In the genomic region with DNA sequence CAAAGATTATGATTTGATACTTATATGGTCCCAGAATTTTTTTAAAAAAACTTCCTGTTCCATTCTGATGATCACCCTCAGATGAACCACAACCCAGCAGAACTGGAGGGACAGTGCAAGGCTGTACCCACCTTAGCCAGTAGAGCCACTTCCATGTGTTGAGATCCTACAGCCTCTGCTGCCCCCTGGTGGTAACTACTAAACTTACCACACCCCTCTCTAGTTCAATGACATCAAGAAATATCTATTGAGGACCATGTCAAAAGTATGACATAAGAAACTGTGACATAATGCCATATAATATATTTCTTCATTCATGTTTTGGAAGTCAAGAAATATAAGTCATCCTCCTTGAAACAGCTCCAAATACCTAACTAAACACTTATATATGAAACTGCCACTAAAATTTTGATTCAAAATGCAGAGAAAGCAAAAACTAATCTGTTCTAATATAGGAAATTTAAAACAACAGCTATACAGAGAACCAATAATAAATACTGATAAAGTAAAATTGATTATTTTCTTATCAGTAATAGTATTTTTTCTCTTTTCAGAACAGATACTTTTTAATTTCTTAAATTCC, we compare ENCODE assay signal across 8 cellular contexts.
DNase-seq lines count a peak whose midpoint lies in the region; ATAC-seq and TF ChIP-seq lines count a peak whose summit lies in the region.

No MANE protein-coding gene starts in this region.

- H3K4me3 Mint-ChIP-seq in type B pancreatic cell, result no peak overlapping the region

- no peak overlapping the region for H3K27ac Mint-ChIP-seq in type B pancreatic cell

- intact Hi-C loops in ovary (cut with DNase I), result loop anchor here in 3 of 4 donors (5.0 to 10.0 kb wide), 4 partner anchors 411 to 779 kb away; a partner anchor contains a TSS

- no peak overlapping the region for H3K4me3 ChIP-seq in gastroesophageal sphincter
- no peak overlapping the region for H3K4me3 ChIP-seq in ovary

- peaks cover 18% of the 10 kb centered on the region for H3K4me1 Mint-ChIP-seq in type B pancreatic cell (ENCODE audit: unreplicated experiment)

- ATAC-seq in gastroesophageal sphincter, result peak; percentile 79

- peak; percentile 48 for DNase-seq in GM04504 (ENCODE audit: low read depth)
- DNase-seq in H4 (ENCODE audit: low spot score), result peak; percentile 62
- DNase-seq in LHCN-M2 (ENCODE audit: low read depth), result peak; percentile 83
- peak; percentile 61 for DNase-seq in SIG-M5 (lab: John Stamatoyannopoulos, UW)
- DNase-seq in activated effector memory CD4-positive, alpha-beta T cell treated with Interleukin-2 at 50 U/mL for 16 hours, result peak; percentile 34
- peak; percentile 55 to 81 (median 63) for DNase-seq in ovary
- peak; percentile 75 for DNase-seq in type B pancreatic cell (ENCODE audit: extremely low spot score, unreplicated experiment)

- H3K27me3 Mint-ChIP-seq in type B pancreatic cell, result peaks cover 13% of the 10 kb centered on the region

- H3K27ac ChIP-seq in gastroesophageal sphincter, result no peak overlapping the region
- no peak overlapping the region for H3K27ac ChIP-seq in ovary

- H3K36me3 Mint-ChIP-seq in type B pancreatic cell, result no peaks in the 10 kb centered on the region

- H3K27me3 ChIP-seq in gastroesophageal sphincter (no peaks in the 10 kb centered on the region), ovary (no peaks in the 10 kb centered on the region)

- H3K4me1 ChIP-seq in gastroesophageal sphincter (peaks cover 0 to 26% (median 0%) of the 10 kb centered on the region in 3 donors), ovary (ENCODE audit: insufficient read depth) (no peaks in the 10 kb centered on the region)

- no peaks in the 10 kb centered on the region for H3K9me3 ChIP-seq in gastroesophageal sphincter
- H3K9me3 ChIP-seq in ovary, result no peaks in the 10 kb centered on the region

- no peaks in the 10 kb centered on the region for H3K36me3 ChIP-seq in gastroesophageal sphincter
- H3K36me3 ChIP-seq in ovary, result no peaks in the 10 kb centered on the region

- no peak for TF ChIP-seq EP300 in gastroesophageal sphincter (IDR thresholded peaks at IDR 0.05)
- no peak for TF ChIP-seq EP300 in ovary (IDR thresholded peaks at IDR 0.05)

- no peak for TF ChIP-seq POLR2A in gastroesophageal sphincter (IDR thresholded peaks at IDR 0.05)
- TF ChIP-seq POLR2A in ovary (IDR thresholded peaks at IDR 0.05), result no peak

- H3K9me3 Mint-ChIP-seq in type B pancreatic cell, result peaks cover 4% of the 10 kb centered on the region

- peak; percentile 77 to 96 (median 87) for TF ChIP-seq CTCF in gastroesophageal sphincter (IDR thresholded peaks at IDR 0.05)
- TF ChIP-seq CTCF in ovary (IDR thresholded peaks at IDR 0.05), result peak; percentile 74 to 84 (median 79)
- peak; percentile 94 for TF ChIP-seq CTCF in type B pancreatic cell (conservative IDR thresholded peaks at IDR 0.05)
